In genomic region chr10:124921261-124921660, GRCh38 we compare ENCODE assay signal across 1 cellular context.
TF ChIP-seq lines count a peak whose summit lies in the region.

No MANE protein-coding gene starts in this region.

TF ChIP-seq in HCT116, 20 proteins besides CTCF, POLR2A, EP300 and RAD21 (continued from another document):
- TF ChIP-seq REST (IDR thresholded peaks at IDR 0.05; ENCODE audit: low read depth): no peak
